Comparison of ENCODE assay signal across 13 cellular contexts in genomic region chr10:114517681-114518250, GRCh38.
DNase-seq lines count a peak whose midpoint lies in the region; TF ChIP-seq lines count a peak whose summit lies in the region.
"Had no signal": no experiment of that assay in that cellular context is flagged by ENCODE, and none has a peak within 500 bp of the region (broad histone marks: within the 10 kb centered on the region; RNA-seq: fewer than 3 reads in every experiment).

No MANE protein-coding gene starts in this region.

- H3K27ac ChIP-seq in CD4-positive, alpha-beta memory T cell (ENCODE audit: low read depth, low read length): no peak overlapping the region
- H3K27ac ChIP-seq in neural progenitor cell: no peak overlapping the region

- H2AFZ ChIP-seq in neural progenitor cell (replicated peaks): no peak overlapping the region

- H3K9me3 ChIP-seq in CD4-positive, alpha-beta memory T cell (ENCODE audit: control insufficient read depth in 1 of 2, low read length in 2 of 2): no peaks in the 10 kb centered on the region
- H3K9me3 ChIP-seq in neural progenitor cell (ENCODE audit: low read depth): no peaks in the 10 kb centered on the region

- H3K4me3 ChIP-seq in CD4-positive, alpha-beta memory T cell (ENCODE audit: low read length in 2 of 2): no peak overlapping the region
- no peak overlapping the region for H3K4me3 ChIP-seq in neural progenitor cell

- peaks cover 91% of the 10 kb centered on the region for H3K79me2 ChIP-seq in neural progenitor cell (ENCODE audit: low read depth)

- H3F3A ChIP-seq in neural progenitor cell (ENCODE audit: low read depth): peaks cover 17% of the 10 kb centered on the region

- no peaks in the 10 kb centered on the region for H3K36me3 ChIP-seq in CD4-positive, alpha-beta memory T cell (ENCODE audit: insufficient read depth, low read length)
- H3K36me3 ChIP-seq in neural progenitor cell: no peaks in the 10 kb centered on the region

- intact Hi-C loops in activated CD4-positive, alpha-beta T cell treated with anti-CD3 and anti-CD28 coated beads, Interleukin-2, amount 10 ng/mL, durations not matched to agents 24 days and 14 days (cut with micrococcal nuclease): no loop called here
- intact Hi-C loops in CD4-positive, alpha-beta memory T cell (cut with micrococcal nuclease): no loop called here

- no peaks in the 10 kb centered on the region for H3K27me3 Mint-ChIP-seq in activated CD4-positive, alpha-beta T cell treated with anti-CD3 and anti-CD28 coated beads, Interleukin-2, amount 10 ng/mL, durations not matched to agents 24 days and 14 days
- no peaks in the 10 kb centered on the region for H3K27me3 Mint-ChIP-seq in CD4-positive, alpha-beta memory T cell
- H3K27me3 Mint-ChIP-seq in activated naive CD8-positive, alpha-beta T cell: no peaks in the 10 kb centered on the region
- peaks cover 4% of the 10 kb centered on the region for H3K27me3 Mint-ChIP-seq in neural progenitor cell (ENCODE audit: insufficient read depth, low read depth)
- H3K27me3 Mint-ChIP-seq: central memory CD8-positive, alpha-beta T cell had no signal

- POLR2A ChIA-PET in CD4-positive, alpha-beta memory T cell (lab: Charles Lee; ENCODE audit: partially characterized antibody): interaction anchor here (1.4 to 17.9 kb wide), 5 partner anchors 9 to 31 kb away, joined by 3 to 459 read pairs (median 3); no protein-coding TSS in a partner anchor

- no peak for DNase-seq in activated CD4-positive, alpha-beta T cell treated with anti-CD3 and anti-CD28 coated beads, Interleukin-2, amount 10 ng/mL, durations not matched to agents 24 days and 14 days
- no peak for DNase-seq in activated CD4-positive, alpha-beta T cell treated with anti-CD3 and anti-CD28 coated beads for 4 hours
- no peak for DNase-seq in CD4-positive, alpha-beta memory T cell
- DNase-seq in neural progenitor cell (ENCODE audit: low spot score) (no peak), NCI-H2227 treated with DMSO at 0.1 percent for 48 hours (lab: John Stamatoyannopoulos, UW) (no peak), DMS 273 (lab: John Stamatoyannopoulos, UW; ENCODE audit: unreplicated experiment) (no peak), globus pallidus (ENCODE audit: low spot score) (no peak)
- DNase-seq: COR-L47, left colon, NCI-H1694 treated with DMSO at 0.1 percent for 48 hours, small intestine had no signal

- H3K4me2 ChIP-seq in neural progenitor cell: peak overlapping the region; percentile 52

- H3K27ac Mint-ChIP-seq in activated CD4-positive, alpha-beta T cell treated with anti-CD3 and anti-CD28 coated beads, Interleukin-2, amount 10 ng/mL, durations not matched to agents 24 days and 14 days: peak overlapping the region; percentile 64
- H3K27ac Mint-ChIP-seq in CD4-positive, alpha-beta memory T cell: peak overlapping the region in 4 of 7 donors; percentile 12 to 74 (median 48)
- peak overlapping the region; percentile 95 for H3K27ac Mint-ChIP-seq in activated naive CD8-positive, alpha-beta T cell
- H3K27ac Mint-ChIP-seq in neural progenitor cell: no peak overlapping the region

- peaks cover 26% of the 10 kb centered on the region for H3K36me3 Mint-ChIP-seq in activated CD4-positive, alpha-beta T cell treated with anti-CD3 and anti-CD28 coated beads, Interleukin-2, amount 10 ng/mL, durations not matched to agents 24 days and 14 days (ENCODE audit: low read depth)
- peaks cover 32 to 50% of the 10 kb centered on the region in 2 donors for H3K36me3 Mint-ChIP-seq in CD4-positive, alpha-beta memory T cell
- peaks cover 3% of the 10 kb centered on the region for H3K36me3 Mint-ChIP-seq in activated naive CD8-positive, alpha-beta T cell
- H3K36me3 Mint-ChIP-seq in neural progenitor cell: peaks cover 2% of the 10 kb centered on the region

- peak overlapping the region; percentile 32 for H3K4me3 Mint-ChIP-seq in activated CD4-positive, alpha-beta T cell treated with anti-CD3 and anti-CD28 coated beads, Interleukin-2, amount 10 ng/mL, durations not matched to agents 24 days and 14 days
- H3K4me3 Mint-ChIP-seq in CD4-positive, alpha-beta memory T cell: peak overlapping the region in 3 of 8 donors; percentile 11 to 69 (median 58)
- peak overlapping the region; percentile 82 for H3K4me3 Mint-ChIP-seq in activated naive CD8-positive, alpha-beta T cell
- no peak overlapping the region for H3K4me3 Mint-ChIP-seq in neural progenitor cell
- H3K4me3 Mint-ChIP-seq: central memory CD8-positive, alpha-beta T cell had no signal

- no peak overlapping the region for H3K9ac ChIP-seq in neural progenitor cell

- no peak for TF ChIP-seq CTCF in neural progenitor cell (IDR thresholded peaks at IDR 0.05)

- CTCF ChIA-PET in CD4-positive, alpha-beta memory T cell (lab: Charles Lee; ENCODE audit: partially characterized antibody): interaction anchor here (0.7 to 5.3 kb wide), 10 partner anchors 8 to 304 kb away, joined by 3 to 25 read pairs (median 3); partner anchors contain the start of gene FHIP2A

- peaks cover 14% of the 10 kb centered on the region for H4K20me1 ChIP-seq in neural progenitor cell (ENCODE audit: low read depth)

- peaks cover 100% of the 10 kb centered on the region for H3K4me1 ChIP-seq in CD4-positive, alpha-beta memory T cell (ENCODE audit: insufficient read depth, low read length)
- H3K4me1 ChIP-seq in neural progenitor cell: peaks cover 64% of the 10 kb centered on the region

- H3K27me3 ChIP-seq in CD4-positive, alpha-beta memory T cell (ENCODE audit: insufficient read depth, low read length): no peaks in the 10 kb centered on the region
- H3K27me3 ChIP-seq in neural progenitor cell: no peaks in the 10 kb centered on the region

- peaks cover 80% of the 10 kb centered on the region for H3K4me1 Mint-ChIP-seq in activated CD4-positive, alpha-beta T cell treated with anti-CD3 and anti-CD28 coated beads, Interleukin-2, amount 10 ng/mL, durations not matched to agents 24 days and 14 days
- peaks cover 74 to 99% (median 91%) of the 10 kb centered on the region in 4 donors for H3K4me1 Mint-ChIP-seq in CD4-positive, alpha-beta memory T cell
- H3K4me1 Mint-ChIP-seq in activated naive CD8-positive, alpha-beta T cell (ENCODE audit: low read depth): peaks cover 93% of the 10 kb centered on the region
- peaks cover 77% of the 10 kb centered on the region for H3K4me1 Mint-ChIP-seq in neural progenitor cell

- H3K9me3 Mint-ChIP-seq in activated CD4-positive, alpha-beta T cell treated with anti-CD3 and anti-CD28 coated beads, Interleukin-2, amount 10 ng/mL, durations not matched to agents 24 days and 14 days: no peaks in the 10 kb centered on the region
- no peaks in the 10 kb centered on the region for H3K9me3 Mint-ChIP-seq in CD4-positive, alpha-beta memory T cell
- no peaks in the 10 kb centered on the region for H3K9me3 Mint-ChIP-seq in activated naive CD8-positive, alpha-beta T cell (ENCODE audit: low read depth)
- no peaks in the 10 kb centered on the region for H3K9me3 Mint-ChIP-seq in neural progenitor cell
- H3K9me3 Mint-ChIP-seq: central memory CD8-positive, alpha-beta T cell had no signal
